21 cellular contexts compared by ENCODE assay signal in genomic region chr13:59415498-59415897, GRCh38.
"Had no signal": no experiment of that assay in that cellular context is flagged by ENCODE, and none has a peak within 500 bp of the region (broad histone marks: within the 10 kb centered on the region; RNA-seq: fewer than 3 reads in every experiment).

No MANE protein-coding gene starts in this region.

- H3K27ac ChIP-seq: dorsolateral prefrontal cortex, epithelial cell of prostate, ovary, sigmoid colon, thoracic aorta, upper lobe of right lung had no signal

- ATAC-seq: naive thymus-derived CD4-positive, alpha-beta T cell; stimulated activated memory B cell treated with anti-CD40 and anti-IgM and Interleukin-4, amounts not matched to agents 10 μg/mL and 1 μg/mL and 100 μg/mL, for 72 hours; T-cell; upper lobe of right lung had no signal

- H3K4me3 Mint-ChIP-seq: activated B cell treated with CpG ODN at 0.5 μM for 24 hours; activated CD4-positive, alpha-beta memory T cell treated with anti-CD3 and anti-CD28 coated beads for 36 hours; activated naive CD8-positive, alpha-beta T cell; memory B cell; naive thymus-derived CD4-positive, alpha-beta T cell; stimulated activated memory B cell treated with anti-CD40 and anti-IgM and Interleukin-4, amounts not matched to agents 10 μg/mL and 1 μg/mL and 100 μg/mL, for 72 hours; T-cell had no signal

- DNase-seq: activated B cell treated with CpG ODN at 0.5 μM for 24 hours; activated CD4-positive, alpha-beta memory T cell treated with anti-CD3 and anti-CD28 coated beads for 36 hours; activated CD4-positive, alpha-beta T cell treated with anti-CD3 and anti-CD28 coated beads for 4 hours; amniotic stem cell; central memory CD4-positive, alpha-beta T cell; dorsolateral prefrontal cortex; foreskin fibroblast; hippocampal formation; naive thymus-derived CD4-positive, alpha-beta T cell; ovary; sigmoid colon; stimulated activated CD4-positive, alpha-beta T cell treated with anti-CD3 and anti-CD28 coated beads, Interleukin-4, amount 100 ng/mL, for 4 hours; T-cell; upper lobe of right lung had no signal

- H3K27ac Mint-ChIP-seq: activated B cell treated with CpG ODN at 0.5 μM for 24 hours; activated CD4-positive, alpha-beta memory T cell treated with anti-CD3 and anti-CD28 coated beads for 36 hours; activated naive CD8-positive, alpha-beta T cell; memory B cell; naive thymus-derived CD4-positive, alpha-beta T cell; stimulated activated memory B cell treated with anti-CD40 and anti-IgM and Interleukin-4, amounts not matched to agents 10 μg/mL and 1 μg/mL and 100 μg/mL, for 72 hours; T-cell had no signal

- H3K9me3 ChIP-seq: ovary, sigmoid colon, thoracic aorta, upper lobe of right lung had no signal

- H3K4me3 ChIP-seq: dorsolateral prefrontal cortex, ovary, sigmoid colon, thoracic aorta, upper lobe of right lung had no signal

- H3K4me1 Mint-ChIP-seq: activated B cell treated with CpG ODN at 0.5 μM for 24 hours; memory B cell; naive thymus-derived CD4-positive, alpha-beta T cell; stimulated activated memory B cell treated with anti-CD40 and anti-IgM and Interleukin-4, amounts not matched to agents 10 μg/mL and 1 μg/mL and 100 μg/mL, for 72 hours; T-cell had no signal

- H3K4me1 ChIP-seq: sigmoid colon, upper lobe of right lung had no signal

- H3K36me3 ChIP-seq: ovary, sigmoid colon, thoracic aorta, upper lobe of right lung had no signal

- H3K36me3 Mint-ChIP-seq: activated CD4-positive, alpha-beta memory T cell treated with anti-CD3 and anti-CD28 coated beads for 36 hours; activated naive CD8-positive, alpha-beta T cell; memory B cell; stimulated activated memory B cell treated with anti-CD40 and anti-IgM and Interleukin-4, amounts not matched to agents 10 μg/mL and 1 μg/mL and 100 μg/mL, for 72 hours; T-cell had no signal

- H3K9me3 Mint-ChIP-seq: activated CD4-positive, alpha-beta memory T cell treated with anti-CD3 and anti-CD28 coated beads for 36 hours; memory B cell; stimulated activated memory B cell treated with anti-CD40 and anti-IgM and Interleukin-4, amounts not matched to agents 10 μg/mL and 1 μg/mL and 100 μg/mL, for 72 hours; T-cell had no signal

- H3K27me3 ChIP-seq: ovary, sigmoid colon, upper lobe of right lung had no signal

- H3K27me3 Mint-ChIP-seq: activated B cell treated with CpG ODN at 0.5 μM for 24 hours; memory B cell; stimulated activated memory B cell treated with anti-CD40 and anti-IgM and Interleukin-4, amounts not matched to agents 10 μg/mL and 1 μg/mL and 100 μg/mL, for 72 hours had no signal

- FAIRE-seq: colon, keratinocyte had no signal
